1 cellular context compared by ENCODE assay signal in the genomic region with DNA sequence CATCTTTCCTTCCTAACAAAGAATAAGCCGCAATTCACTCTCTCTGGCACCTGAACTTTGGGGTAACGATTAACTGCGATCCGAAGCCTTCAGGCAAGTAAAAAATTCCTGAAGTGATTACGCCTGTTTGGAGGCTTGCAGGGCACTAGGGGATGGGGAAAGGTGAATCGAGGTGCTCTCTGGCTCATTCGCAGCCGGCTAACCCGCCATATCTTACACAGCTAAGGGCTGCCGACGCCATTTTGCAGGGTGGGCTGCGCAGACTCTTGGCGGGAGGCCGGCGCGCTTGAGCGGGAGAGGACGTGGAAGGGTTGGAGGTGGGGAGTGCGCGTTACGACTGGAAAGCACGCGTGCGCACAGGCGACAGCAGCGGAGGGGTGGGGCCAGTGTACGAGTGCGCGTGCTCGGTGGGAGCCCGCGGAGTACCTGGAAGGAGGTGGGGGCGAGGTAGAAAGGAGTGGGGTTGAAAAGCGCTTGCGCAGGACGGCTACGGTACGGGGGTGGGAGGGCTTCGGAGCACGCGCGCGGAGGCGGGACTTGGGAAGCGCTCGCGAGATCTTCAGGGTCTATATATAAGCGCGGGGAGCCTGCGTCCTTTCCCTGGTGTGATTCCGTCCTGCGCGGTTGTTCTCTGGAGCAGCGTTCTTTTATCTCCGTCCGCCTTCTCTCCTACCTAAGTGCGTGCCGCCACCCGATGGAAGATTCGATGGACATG.
A peak's percentile ranks its signal among the peaks of the same experiment; 100 is the strongest.
TF ChIP-seq lines count a peak whose summit lies in the region.

A gene with protein sequence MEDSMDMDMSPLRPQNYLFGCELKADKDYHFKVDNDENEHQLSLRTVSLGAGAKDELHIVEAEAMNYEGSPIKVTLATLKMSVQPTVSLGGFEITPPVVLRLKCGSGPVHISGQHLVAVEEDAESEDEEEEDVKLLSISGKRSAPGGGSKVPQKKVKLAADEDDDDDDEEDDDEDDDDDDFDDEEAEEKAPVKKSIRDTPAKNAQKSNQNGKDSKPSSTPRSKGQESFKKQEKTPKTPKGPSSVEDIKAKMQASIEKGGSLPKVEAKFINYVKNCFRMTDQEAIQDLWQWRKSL (plus strand): TSS at position 595 of the 715 bp plus-strand sequence. CDS start 100 bp downstream, at position 695.

TF ChIP-seq in K562, 482 proteins besides CTCF, POLR2A, EP300 and RAD21 (continued from another document and continues in another):
- TF ChIP-seq, protein P1, sequence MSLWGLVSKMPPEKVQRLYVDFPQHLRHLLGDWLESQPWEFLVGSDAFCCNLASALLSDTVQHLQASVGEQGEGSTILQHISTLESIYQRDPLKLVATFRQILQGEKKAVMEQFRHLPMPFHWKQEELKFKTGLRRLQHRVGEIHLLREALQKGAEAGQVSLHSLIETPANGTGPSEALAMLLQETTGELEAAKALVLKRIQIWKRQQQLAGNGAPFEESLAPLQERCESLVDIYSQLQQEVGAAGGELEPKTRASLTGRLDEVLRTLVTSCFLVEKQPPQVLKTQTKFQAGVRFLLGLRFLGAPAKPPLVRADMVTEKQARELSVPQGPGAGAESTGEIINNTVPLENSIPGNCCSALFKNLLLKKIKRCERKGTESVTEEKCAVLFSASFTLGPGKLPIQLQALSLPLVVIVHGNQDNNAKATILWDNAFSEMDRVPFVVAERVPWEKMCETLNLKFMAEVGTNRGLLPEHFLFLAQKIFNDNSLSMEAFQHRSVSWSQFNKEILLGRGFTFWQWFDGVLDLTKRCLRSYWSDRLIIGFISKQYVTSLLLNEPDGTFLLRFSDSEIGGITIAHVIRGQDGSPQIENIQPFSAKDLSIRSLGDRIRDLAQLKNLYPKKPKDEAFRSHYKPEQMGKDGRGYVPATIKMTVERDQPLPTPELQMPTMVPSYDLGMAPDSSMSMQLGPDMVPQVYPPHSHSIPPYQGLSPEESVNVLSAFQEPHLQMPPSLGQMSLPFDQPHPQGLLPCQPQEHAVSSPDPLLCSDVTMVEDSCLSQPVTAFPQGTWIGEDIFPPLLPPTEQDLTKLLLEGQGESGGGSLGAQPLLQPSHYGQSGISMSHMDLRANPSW (CRISPR knock-in tag; IDR thresholded peaks at IDR 0.05), result no peak
- TF ChIP-seq, protein P2, sequence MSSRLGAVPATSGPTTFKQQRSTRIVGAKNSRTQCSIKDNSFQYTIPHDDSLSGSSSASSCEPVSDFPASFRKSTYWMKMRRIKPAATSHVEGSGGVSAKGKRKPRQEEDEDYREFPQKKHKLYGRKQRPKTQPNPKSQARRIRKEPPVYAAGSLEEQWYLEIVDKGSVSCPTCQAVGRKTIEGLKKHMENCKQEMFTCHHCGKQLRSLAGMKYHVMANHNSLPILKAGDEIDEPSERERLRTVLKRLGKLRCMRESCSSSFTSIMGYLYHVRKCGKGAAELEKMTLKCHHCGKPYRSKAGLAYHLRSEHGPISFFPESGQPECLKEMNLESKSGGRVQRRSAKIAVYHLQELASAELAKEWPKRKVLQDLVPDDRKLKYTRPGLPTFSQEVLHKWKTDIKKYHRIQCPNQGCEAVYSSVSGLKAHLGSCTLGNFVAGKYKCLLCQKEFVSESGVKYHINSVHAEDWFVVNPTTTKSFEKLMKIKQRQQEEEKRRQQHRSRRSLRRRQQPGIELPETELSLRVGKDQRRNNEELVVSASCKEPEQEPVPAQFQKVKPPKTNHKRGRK (tag; IDR thresholded peaks at IDR 0.05), result no peak
- TF ChIP-seq ZNF507 (tag; conservative IDR thresholded peaks at IDR 0.05), result no peak
- peak; percentile 87 for TF ChIP-seq CREM (IDR thresholded peaks at IDR 0.05; ENCODE audit: low read depth)
- TF ChIP-seq, protein P3, sequence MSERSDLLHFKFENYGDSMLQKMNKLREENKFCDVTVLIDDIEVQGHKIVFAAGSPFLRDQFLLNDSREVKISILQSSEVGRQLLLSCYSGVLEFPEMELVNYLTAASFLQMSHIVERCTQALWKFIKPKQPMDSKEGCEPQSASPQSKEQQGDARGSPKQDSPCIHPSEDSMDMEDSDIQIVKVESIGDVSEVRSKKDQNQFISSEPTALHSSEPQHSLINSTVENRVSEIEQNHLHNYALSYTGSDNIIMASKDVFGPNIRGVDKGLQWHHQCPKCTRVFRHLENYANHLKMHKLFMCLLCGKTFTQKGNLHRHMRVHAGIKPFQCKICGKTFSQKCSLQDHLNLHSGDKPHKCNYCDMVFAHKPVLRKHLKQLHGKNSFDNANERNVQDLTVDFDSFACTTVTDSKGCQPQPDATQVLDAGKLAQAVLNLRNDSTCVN (CRISPR knock-in tag; IDR thresholded peaks at IDR 0.05), result no peak
- TF ChIP-seq RNF2 (IDR thresholded peaks at IDR 0.05), result no peak; the same call in 1 of the 2 replicates
- TF ChIP-seq SUPT5H (IDR thresholded peaks at IDR 0.05), result peak; percentile 99
- TF ChIP-seq SIN3B (IDR thresholded peaks at IDR 0.05; ENCODE audit: low read depth), result no peak; the same call in 1 of the 2 replicates
- TF ChIP-seq, protein P4, sequence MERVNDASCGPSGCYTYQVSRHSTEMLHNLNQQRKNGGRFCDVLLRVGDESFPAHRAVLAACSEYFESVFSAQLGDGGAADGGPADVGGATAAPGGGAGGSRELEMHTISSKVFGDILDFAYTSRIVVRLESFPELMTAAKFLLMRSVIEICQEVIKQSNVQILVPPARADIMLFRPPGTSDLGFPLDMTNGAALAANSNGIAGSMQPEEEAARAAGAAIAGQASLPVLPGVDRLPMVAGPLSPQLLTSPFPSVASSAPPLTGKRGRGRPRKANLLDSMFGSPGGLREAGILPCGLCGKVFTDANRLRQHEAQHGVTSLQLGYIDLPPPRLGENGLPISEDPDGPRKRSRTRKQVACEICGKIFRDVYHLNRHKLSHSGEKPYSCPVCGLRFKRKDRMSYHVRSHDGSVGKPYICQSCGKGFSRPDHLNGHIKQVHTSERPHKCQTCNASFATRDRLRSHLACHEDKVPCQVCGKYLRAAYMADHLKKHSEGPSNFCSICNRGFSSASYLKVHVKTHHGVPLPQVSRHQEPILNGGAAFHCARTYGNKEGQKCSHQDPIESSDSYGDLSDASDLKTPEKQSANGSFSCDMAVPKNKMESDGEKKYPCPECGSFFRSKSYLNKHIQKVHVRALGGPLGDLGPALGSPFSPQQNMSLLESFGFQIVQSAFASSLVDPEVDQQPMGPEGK (CRISPR knock-in tag; IDR thresholded peaks at IDR 0.05; ENCODE audit: borderline replicate concordance), result no peak; the same call in 1 of the 2 replicates
- TF ChIP-seq DNMT1 (IDR thresholded peaks at IDR 0.05), result no peak
- no peak for TF ChIP-seq ZNF668 (CRISPR knock-in tag; IDR thresholded peaks at IDR 0.05)
- TF ChIP-seq, protein P5, sequence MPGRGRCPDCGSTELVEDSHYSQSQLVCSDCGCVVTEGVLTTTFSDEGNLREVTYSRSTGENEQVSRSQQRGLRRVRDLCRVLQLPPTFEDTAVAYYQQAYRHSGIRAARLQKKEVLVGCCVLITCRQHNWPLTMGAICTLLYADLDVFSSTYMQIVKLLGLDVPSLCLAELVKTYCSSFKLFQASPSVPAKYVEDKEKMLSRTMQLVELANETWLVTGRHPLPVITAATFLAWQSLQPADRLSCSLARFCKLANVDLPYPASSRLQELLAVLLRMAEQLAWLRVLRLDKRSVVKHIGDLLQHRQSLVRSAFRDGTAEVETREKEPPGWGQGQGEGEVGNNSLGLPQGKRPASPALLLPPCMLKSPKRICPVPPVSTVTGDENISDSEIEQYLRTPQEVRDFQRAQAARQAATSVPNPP (IDR thresholded peaks at IDR 0.05; ENCODE audit: borderline replicate concordance, insufficient read depth, insufficient read length), result no peak
- TF ChIP-seq, protein P6, sequence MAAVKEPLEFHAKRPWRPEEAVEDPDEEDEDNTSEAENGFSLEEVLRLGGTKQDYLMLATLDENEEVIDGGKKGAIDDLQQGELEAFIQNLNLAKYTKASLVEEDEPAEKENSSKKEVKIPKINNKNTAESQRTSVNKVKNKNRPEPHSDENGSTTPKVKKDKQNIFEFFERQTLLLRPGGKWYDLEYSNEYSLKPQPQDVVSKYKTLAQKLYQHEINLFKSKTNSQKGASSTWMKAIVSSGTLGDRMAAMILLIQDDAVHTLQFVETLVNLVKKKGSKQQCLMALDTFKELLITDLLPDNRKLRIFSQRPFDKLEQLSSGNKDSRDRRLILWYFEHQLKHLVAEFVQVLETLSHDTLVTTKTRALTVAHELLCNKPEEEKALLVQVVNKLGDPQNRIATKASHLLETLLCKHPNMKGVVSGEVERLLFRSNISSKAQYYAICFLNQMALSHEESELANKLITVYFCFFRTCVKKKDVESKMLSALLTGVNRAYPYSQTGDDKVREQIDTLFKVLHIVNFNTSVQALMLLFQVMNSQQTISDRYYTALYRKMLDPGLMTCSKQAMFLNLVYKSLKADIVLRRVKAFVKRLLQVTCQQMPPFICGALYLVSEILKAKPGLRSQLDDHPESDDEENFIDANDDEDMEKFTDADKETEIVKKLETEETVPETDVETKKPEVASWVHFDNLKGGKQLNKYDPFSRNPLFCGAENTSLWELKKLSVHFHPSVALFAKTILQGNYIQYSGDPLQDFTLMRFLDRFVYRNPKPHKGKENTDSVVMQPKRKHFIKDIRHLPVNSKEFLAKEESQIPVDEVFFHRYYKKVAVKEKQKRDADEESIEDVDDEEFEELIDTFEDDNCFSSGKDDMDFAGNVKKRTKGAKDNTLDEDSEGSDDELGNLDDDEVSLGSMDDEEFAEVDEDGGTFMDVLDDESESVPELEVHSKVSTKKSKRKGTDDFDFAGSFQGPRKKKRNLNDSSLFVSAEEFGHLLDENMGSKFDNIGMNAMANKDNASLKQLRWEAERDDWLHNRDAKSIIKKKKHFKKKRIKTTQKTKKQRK (IDR thresholded peaks at IDR 0.05; ENCODE audit: borderline replicate concordance, low read depth, low read length), result no peak
- TF ChIP-seq, protein P7, sequence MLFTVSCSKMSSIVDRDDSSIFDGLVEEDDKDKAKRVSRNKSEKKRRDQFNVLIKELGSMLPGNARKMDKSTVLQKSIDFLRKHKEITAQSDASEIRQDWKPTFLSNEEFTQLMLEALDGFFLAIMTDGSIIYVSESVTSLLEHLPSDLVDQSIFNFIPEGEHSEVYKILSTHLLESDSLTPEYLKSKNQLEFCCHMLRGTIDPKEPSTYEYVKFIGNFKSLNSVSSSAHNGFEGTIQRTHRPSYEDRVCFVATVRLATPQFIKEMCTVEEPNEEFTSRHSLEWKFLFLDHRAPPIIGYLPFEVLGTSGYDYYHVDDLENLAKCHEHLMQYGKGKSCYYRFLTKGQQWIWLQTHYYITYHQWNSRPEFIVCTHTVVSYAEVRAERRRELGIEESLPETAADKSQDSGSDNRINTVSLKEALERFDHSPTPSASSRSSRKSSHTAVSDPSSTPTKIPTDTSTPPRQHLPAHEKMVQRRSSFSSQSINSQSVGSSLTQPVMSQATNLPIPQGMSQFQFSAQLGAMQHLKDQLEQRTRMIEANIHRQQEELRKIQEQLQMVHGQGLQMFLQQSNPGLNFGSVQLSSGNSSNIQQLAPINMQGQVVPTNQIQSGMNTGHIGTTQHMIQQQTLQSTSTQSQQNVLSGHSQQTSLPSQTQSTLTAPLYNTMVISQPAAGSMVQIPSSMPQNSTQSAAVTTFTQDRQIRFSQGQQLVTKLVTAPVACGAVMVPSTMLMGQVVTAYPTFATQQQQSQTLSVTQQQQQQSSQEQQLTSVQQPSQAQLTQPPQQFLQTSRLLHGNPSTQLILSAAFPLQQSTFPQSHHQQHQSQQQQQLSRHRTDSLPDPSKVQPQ (CRISPR knock-in tag; IDR thresholded peaks at IDR 0.05; ENCODE audit: borderline replicate concordance), result no peak
- TF ChIP-seq, protein P8, sequence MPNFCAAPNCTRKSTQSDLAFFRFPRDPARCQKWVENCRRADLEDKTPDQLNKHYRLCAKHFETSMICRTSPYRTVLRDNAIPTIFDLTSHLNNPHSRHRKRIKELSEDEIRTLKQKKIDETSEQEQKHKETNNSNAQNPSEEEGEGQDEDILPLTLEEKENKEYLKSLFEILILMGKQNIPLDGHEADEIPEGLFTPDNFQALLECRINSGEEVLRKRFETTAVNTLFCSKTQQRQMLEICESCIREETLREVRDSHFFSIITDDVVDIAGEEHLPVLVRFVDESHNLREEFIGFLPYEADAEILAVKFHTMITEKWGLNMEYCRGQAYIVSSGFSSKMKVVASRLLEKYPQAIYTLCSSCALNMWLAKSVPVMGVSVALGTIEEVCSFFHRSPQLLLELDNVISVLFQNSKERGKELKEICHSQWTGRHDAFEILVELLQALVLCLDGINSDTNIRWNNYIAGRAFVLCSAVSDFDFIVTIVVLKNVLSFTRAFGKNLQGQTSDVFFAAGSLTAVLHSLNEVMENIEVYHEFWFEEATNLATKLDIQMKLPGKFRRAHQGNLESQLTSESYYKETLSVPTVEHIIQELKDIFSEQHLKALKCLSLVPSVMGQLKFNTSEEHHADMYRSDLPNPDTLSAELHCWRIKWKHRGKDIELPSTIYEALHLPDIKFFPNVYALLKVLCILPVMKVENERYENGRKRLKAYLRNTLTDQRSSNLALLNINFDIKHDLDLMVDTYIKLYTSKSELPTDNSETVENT (CRISPR knock-in tag; IDR thresholded peaks at IDR 0.05), result no peak
- peak; percentile 77 for TF ChIP-seq MYC (IDR thresholded peaks at IDR 0.05; ENCODE audit: low read depth, low read length)
- no peak for TF ChIP-seq MYC (CRISPR knock-in tag; IDR thresholded peaks at IDR 0.05; ENCODE audit: borderline replicate concordance, low read depth)
- TF ChIP-seq ZKSCAN3 (CRISPR knock-in tag; IDR thresholded peaks at IDR 0.05), result no peak
- no peak for TF ChIP-seq COPS2 (conservative IDR thresholded peaks at IDR 0.05)
- TF ChIP-seq ZNF778 (CRISPR knock-in tag; IDR thresholded peaks at IDR 0.05), result no peak
- no peak for TF ChIP-seq ZNF79 (CRISPR knock-in tag; IDR thresholded peaks at IDR 0.05; ENCODE audit: low read depth)
- TF ChIP-seq SOX6 (IDR thresholded peaks at IDR 0.05), result no peak
- no peak for TF ChIP-seq ELF2 (CRISPR knock-in tag; IDR thresholded peaks at IDR 0.05)
- TF ChIP-seq, protein P9, sequence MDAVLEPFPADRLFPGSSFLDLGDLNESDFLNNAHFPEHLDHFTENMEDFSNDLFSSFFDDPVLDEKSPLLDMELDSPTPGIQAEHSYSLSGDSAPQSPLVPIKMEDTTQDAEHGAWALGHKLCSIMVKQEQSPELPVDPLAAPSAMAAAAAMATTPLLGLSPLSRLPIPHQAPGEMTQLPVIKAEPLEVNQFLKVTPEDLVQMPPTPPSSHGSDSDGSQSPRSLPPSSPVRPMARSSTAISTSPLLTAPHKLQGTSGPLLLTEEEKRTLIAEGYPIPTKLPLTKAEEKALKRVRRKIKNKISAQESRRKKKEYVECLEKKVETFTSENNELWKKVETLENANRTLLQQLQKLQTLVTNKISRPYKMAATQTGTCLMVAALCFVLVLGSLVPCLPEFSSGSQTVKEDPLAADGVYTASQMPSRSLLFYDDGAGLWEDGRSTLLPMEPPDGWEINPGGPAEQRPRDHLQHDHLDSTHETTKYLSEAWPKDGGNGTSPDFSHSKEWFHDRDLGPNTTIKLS (IDR thresholded peaks at IDR 0.05; ENCODE audit: borderline replicate concordance, low read depth), result peak; percentile 92
- peak; percentile 9; the same call in 1 of the 2 replicates for TF ChIP-seq JUN (IDR thresholded peaks at IDR 0.05; ENCODE audit: borderline replicate concordance, low read depth, low read length)
- peak; percentile 51; the same call in 1 of the 2 replicates for TF ChIP-seq JUN (CRISPR knock-in tag; IDR thresholded peaks at IDR 0.05; ENCODE audit: borderline replicate concordance)
- TF ChIP-seq, protein P10, sequence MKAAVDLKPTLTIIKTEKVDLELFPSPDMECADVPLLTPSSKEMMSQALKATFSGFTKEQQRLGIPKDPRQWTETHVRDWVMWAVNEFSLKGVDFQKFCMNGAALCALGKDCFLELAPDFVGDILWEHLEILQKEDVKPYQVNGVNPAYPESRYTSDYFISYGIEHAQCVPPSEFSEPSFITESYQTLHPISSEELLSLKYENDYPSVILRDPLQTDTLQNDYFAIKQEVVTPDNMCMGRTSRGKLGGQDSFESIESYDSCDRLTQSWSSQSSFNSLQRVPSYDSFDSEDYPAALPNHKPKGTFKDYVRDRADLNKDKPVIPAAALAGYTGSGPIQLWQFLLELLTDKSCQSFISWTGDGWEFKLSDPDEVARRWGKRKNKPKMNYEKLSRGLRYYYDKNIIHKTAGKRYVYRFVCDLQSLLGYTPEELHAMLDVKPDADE (conservative IDR thresholded peaks at IDR 0.05; ENCODE audit: control insufficient read depth, low read depth, low read length), result 0 out of 2 replicates have a peak, but pooled peaks have one; percentile 26
- TF ChIP-seq NFE2L1 (tag; IDR thresholded peaks at IDR 0.05; ENCODE audit: borderline replicate concordance, low read depth), result no peak
- TF ChIP-seq CREB1 (IDR thresholded peaks at IDR 0.05), result peak; percentile 61
- peak; percentile 83 for TF ChIP-seq CREB1 (CRISPR knock-in tag; IDR thresholded peaks at IDR 0.05)
- no peak for TF ChIP-seq HNRNPH1 (optimal IDR thresholded peaks at IDR 0.05; ENCODE audit: low read depth, low read length)
